Comparison of ENCODE assay signal across 9 cellular contexts in the genomic region with DNA sequence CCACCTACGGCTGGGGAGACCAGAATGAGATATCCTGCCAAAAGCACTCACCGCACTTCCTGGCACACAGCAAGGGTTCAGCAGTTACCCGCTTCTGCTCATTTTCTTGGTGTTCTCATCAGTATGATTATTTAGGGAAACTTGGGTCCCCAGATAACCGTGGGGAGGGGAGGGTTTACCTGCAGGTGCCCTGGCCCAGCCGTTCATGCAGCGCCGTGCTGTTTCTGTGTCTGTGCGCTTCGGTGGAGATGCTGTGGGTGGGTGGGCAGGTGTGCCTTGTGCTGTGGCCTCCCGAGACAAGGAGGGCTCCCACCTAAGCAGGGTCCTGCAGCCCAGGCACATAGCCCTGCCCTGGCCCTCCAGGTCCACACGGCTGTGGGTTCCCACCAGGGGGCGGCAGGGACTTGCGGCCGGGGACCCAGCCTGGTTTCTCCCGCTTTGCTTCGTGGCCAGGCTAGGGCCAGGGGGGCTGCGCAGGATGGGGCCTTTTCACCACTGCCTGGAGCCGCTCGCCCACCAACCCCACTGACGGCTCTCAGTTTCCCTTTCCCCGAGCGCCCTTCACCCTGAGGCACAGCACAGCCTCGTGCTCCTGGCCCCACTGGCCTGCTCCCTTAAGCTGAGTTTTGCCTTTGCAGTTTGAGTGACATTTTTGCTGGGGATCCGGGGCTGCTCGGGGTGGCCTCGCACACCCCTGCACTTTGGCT.
DNase-seq lines count a peak whose midpoint lies in the region; ATAC-seq and TF ChIP-seq lines count a peak whose summit lies in the region.
"Had no signal": no experiment of that assay in that cellular context is flagged by ENCODE, and none has a peak within 500 bp of the region (broad histone marks: within the 10 kb centered on the region; RNA-seq: fewer than 3 reads in every experiment).

No MANE protein-coding gene starts in this region.

- H3K27ac ChIP-seq in right atrium auricular region = no peak overlapping the region

- peaks cover 13% of the 10 kb centered on the region for H3K4me1 Mint-ChIP-seq in activated naive CD8-positive, alpha-beta T cell treated with anti-CD3 and anti-CD28 coated beads for 36 hours

- H3K4me3 Mint-ChIP-seq in activated naive CD8-positive, alpha-beta T cell treated with anti-CD3 and anti-CD28 coated beads for 36 hours = no peak overlapping the region
- H3K4me3 Mint-ChIP-seq: T-helper 1 cell treated with Interleukin-12 subunit alpha and Interleukin-12 subunit beta and Interleukin-4 antibody, amounts not matched to agents 30 μg/mL and 1 μg/mL, for 36 hours had no signal

- H3K36me3 ChIP-seq in right atrium auricular region = no peaks in the 10 kb centered on the region

- H3K4me1 ChIP-seq in right atrium auricular region = peaks cover 0 to 9% of the 10 kb centered on the region in 2 donors

- no peaks in the 10 kb centered on the region for H3K27me3 ChIP-seq in right atrium auricular region

- no peaks in the 10 kb centered on the region for H3K9me3 Mint-ChIP-seq in activated naive CD8-positive, alpha-beta T cell treated with anti-CD3 and anti-CD28 coated beads for 36 hours
- H3K9me3 Mint-ChIP-seq: T-helper 1 cell treated with Interleukin-12 subunit alpha and Interleukin-12 subunit beta and Interleukin-4 antibody, amounts not matched to agents 30 μg/mL and 1 μg/mL, for 36 hours had no signal

- peak; percentile 37 for DNase-seq in GDM1 (lab: John Stamatoyannopoulos, UW)
- peak; percentile 8 for DNase-seq in SKM-1 (lab: John Stamatoyannopoulos, UW; ENCODE audit: unreplicated experiment)
- DNase-seq in activated naive CD8-positive, alpha-beta T cell treated with anti-CD3 and anti-CD28 coated beads for 36 hours = peak; percentile 71
- no peak for DNase-seq in right atrium auricular region (ENCODE audit: low spot score)
- peak; percentile 41 to 52 for DNase-seq in stimulated activated CD4-positive, alpha-beta T cell treated with anti-CD3 and anti-CD28 coated beads, Interleukin-12 subunit alpha, Interleukin-12 subunit beta, amount 100 ng/mL, for 24 hours (ENCODE audit: low read depth in 2 of 2)
- DNase-seq in globus pallidus (ENCODE audit: low spot score) = no peak
- DNase-seq in pons (ENCODE audit: low spot score) = no peak

- no peak overlapping the region for H3K4me3 ChIP-seq in right atrium auricular region

- peak; percentile 48 for ATAC-seq in HG02610 (IDR thresholded peaks at IDR 0.05; ENCODE audit: unreplicated experiment)

- TF ChIP-seq CTCF in right atrium auricular region (IDR thresholded peaks at IDR 0.05) = peak; percentile 74 to 93

- no peaks in the 10 kb centered on the region for H3K36me3 Mint-ChIP-seq in activated naive CD8-positive, alpha-beta T cell treated with anti-CD3 and anti-CD28 coated beads for 36 hours

- H3K9me3 ChIP-seq in right atrium auricular region = no peaks in the 10 kb centered on the region

- H3K27ac Mint-ChIP-seq in activated naive CD8-positive, alpha-beta T cell treated with anti-CD3 and anti-CD28 coated beads for 36 hours = no peak overlapping the region
- H3K27ac Mint-ChIP-seq: T-helper 1 cell treated with Interleukin-12 subunit alpha and Interleukin-12 subunit beta and Interleukin-4 antibody, amounts not matched to agents 30 μg/mL and 1 μg/mL, for 36 hours had no signal

- no peaks in the 10 kb centered on the region for H3K27me3 Mint-ChIP-seq in activated naive CD8-positive, alpha-beta T cell treated with anti-CD3 and anti-CD28 coated beads for 36 hours

Comparison
In these comparisons a context has a peak if more than half of its experiments do, and no peak if none do; other contexts are left out.
1. DNase-seq: peak in GDM1 (single experiment), SKM-1 (single experiment), activated naive CD8-positive, alpha-beta T cell treated with anti-CD3 and anti-CD28 coated beads for 36 hours (single experiment) and stimulated activated CD4-positive, alpha-beta T cell treated with anti-CD3 and anti-CD28 coated beads, Interleukin-12 subunit alpha, Interleukin-12 subunit beta, amount 100 ng/mL, for 24 hours (2 of 2); none in right atrium auricular region (single experiment), globus pallidus (single experiment) and pons (single experiment).